2 cellular contexts compared by ENCODE assay signal in genomic region chr16:68792465-68793324, GRCh38.
TF ChIP-seq lines count a peak whose summit lies in the region.

No MANE protein-coding gene starts in this region.

TF ChIP-seq in K562, 482 proteins besides CTCF, POLR2A, EP300 and RAD21 (continued from another document and continues in another):
- TF ChIP-seq, protein P1, sequence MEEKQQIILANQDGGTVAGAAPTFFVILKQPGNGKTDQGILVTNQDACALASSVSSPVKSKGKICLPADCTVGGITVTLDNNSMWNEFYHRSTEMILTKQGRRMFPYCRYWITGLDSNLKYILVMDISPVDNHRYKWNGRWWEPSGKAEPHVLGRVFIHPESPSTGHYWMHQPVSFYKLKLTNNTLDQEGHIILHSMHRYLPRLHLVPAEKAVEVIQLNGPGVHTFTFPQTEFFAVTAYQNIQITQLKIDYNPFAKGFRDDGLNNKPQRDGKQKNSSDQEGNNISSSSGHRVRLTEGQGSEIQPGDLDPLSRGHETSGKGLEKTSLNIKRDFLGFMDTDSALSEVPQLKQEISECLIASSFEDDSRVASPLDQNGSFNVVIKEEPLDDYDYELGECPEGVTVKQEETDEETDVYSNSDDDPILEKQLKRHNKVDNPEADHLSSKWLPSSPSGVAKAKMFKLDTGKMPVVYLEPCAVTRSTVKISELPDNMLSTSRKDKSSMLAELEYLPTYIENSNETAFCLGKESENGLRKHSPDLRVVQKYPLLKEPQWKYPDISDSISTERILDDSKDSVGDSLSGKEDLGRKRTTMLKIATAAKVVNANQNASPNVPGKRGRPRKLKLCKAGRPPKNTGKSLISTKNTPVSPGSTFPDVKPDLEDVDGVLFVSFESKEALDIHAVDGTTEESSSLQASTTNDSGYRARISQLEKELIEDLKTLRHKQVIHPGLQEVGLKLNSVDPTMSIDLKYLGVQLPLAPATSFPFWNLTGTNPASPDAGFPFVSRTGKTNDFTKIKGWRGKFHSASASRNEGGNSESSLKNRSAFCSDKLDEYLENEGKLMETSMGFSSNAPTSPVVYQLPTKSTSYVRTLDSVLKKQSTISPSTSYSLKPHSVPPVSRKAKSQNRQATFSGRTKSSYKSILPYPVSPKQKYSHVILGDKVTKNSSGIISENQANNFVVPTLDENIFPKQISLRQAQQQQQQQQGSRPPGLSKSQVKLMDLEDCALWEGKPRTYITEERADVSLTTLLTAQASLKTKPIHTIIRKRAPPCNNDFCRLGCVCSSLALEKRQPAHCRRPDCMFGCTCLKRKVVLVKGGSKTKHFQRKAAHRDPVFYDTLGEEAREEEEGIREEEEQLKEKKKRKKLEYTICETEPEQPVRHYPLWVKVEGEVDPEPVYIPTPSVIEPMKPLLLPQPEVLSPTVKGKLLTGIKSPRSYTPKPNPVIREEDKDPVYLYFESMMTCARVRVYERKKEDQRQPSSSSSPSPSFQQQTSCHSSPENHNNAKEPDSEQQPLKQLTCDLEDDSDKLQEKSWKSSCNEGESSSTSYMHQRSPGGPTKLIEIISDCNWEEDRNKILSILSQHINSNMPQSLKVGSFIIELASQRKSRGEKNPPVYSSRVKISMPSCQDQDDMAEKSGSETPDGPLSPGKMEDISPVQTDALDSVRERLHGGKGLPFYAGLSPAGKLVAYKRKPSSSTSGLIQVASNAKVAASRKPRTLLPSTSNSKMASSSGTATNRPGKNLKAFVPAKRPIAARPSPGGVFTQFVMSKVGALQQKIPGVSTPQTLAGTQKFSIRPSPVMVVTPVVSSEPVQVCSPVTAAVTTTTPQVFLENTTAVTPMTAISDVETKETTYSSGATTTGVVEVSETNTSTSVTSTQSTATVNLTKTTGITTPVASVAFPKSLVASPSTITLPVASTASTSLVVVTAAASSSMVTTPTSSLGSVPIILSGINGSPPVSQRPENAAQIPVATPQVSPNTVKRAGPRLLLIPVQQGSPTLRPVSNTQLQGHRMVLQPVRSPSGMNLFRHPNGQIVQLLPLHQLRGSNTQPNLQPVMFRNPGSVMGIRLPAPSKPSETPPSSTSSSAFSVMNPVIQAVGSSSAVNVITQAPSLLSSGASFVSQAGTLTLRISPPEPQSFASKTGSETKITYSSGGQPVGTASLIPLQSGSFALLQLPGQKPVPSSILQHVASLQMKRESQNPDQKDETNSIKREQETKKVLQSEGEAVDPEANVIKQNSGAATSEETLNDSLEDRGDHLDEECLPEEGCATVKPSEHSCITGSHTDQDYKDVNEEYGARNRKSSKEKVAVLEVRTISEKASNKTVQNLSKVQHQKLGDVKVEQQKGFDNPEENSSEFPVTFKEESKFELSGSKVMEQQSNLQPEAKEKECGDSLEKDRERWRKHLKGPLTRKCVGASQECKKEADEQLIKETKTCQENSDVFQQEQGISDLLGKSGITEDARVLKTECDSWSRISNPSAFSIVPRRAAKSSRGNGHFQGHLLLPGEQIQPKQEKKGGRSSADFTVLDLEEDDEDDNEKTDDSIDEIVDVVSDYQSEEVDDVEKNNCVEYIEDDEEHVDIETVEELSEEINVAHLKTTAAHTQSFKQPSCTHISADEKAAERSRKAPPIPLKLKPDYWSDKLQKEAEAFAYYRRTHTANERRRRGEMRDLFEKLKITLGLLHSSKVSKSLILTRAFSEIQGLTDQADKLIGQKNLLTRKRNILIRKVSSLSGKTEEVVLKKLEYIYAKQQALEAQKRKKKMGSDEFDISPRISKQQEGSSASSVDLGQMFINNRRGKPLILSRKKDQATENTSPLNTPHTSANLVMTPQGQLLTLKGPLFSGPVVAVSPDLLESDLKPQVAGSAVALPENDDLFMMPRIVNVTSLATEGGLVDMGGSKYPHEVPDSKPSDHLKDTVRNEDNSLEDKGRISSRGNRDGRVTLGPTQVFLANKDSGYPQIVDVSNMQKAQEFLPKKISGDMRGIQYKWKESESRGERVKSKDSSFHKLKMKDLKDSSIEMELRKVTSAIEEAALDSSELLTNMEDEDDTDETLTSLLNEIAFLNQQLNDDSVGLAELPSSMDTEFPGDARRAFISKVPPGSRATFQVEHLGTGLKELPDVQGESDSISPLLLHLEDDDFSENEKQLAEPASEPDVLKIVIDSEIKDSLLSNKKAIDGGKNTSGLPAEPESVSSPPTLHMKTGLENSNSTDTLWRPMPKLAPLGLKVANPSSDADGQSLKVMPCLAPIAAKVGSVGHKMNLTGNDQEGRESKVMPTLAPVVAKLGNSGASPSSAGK (IDR thresholded peaks at IDR 0.05), result no peak; the same call in 1 of the 2 replicates
- TF ChIP-seq ZNF263 (CRISPR knock-in tag; IDR thresholded peaks at IDR 0.05; ENCODE audit: borderline replicate concordance), result no peak
- 0 out of 2 replicates have a peak, but pooled peaks have one; percentile 10 for TF ChIP-seq ATF7 (IDR thresholded peaks at IDR 0.05)
- TF ChIP-seq MAZ (CRISPR knock-in tag; conservative IDR thresholded peaks at IDR 0.05 in 1 of 2, IDR thresholded peaks at IDR 0.05 in 1 of 2), result no peak
- TF ChIP-seq ZNF23 (CRISPR knock-in tag; IDR thresholded peaks at IDR 0.05), result no peak
- TF ChIP-seq HNRNPUL1 (IDR thresholded peaks at IDR 0.05; ENCODE audit: low read length), result no peak
- no peak for TF ChIP-seq ZNF408 (CRISPR knock-in tag; IDR thresholded peaks at IDR 0.05; ENCODE audit: low read depth)
- TF ChIP-seq, protein P2, sequence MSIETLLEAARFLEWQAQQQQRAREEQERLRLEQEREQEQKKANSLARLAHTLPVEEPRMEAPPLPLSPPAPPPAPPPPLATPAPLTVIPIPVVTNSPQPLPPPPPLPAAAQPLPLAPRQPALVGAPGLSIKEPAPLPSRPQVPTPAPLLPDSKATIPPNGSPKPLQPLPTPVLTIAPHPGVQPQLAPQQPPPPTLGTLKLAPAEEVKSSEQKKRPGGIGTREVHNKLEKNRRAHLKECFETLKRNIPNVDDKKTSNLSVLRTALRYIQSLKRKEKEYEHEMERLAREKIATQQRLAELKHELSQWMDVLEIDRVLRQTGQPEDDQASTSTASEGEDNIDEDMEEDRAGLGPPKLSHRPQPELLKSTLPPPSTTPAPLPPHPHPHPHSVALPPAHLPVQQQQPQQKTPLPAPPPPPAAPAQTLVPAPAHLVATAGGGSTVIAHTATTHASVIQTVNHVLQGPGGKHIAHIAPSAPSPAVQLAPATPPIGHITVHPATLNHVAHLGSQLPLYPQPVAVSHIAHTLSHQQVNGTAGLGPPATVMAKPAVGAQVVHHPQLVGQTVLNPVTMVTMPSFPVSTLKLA (conservative IDR thresholded peaks at IDR 0.05), result 0 out of 4 replicates have a peak, but pooled peaks of 1 of the 2 experiments have one; percentile 16
- TF ChIP-seq, protein P3, sequence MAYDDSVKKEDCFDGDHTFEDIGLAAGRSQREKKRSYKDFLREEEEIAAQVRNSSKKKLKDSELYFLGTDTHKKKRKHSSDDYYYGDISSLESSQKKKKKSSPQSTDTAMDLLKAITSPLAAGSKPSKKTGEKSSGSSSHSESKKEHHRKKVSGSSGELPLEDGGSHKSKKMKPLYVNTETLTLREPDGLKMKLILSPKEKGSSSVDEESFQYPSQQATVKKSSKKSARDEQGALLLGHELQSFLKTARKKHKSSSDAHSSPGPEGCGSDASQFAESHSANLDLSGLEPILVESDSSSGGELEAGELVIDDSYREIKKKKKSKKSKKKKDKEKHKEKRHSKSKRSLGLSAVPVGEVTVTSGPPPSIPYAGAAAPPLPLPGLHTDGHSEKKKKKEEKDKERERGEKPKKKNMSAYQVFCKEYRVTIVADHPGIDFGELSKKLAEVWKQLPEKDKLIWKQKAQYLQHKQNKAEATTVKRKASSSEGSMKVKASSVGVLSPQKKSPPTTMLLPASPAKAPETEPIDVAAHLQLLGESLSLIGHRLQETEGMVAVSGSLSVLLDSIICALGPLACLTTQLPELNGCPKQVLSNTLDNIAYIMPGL (CRISPR knock-in tag; IDR thresholded peaks at IDR 0.05), result no peak

TF ChIP-seq in HepG2, 621 proteins besides CTCF, POLR2A, EP300 and RAD21 (continued from another document and continues in another):
- TF ChIP-seq ZNF382 (CRISPR knock-in tag; IDR thresholded peaks at IDR 0.05; ENCODE audit: borderline replicate concordance) (no peak), ZNF350 (CRISPR knock-in tag; IDR thresholded peaks at IDR 0.05; ENCODE audit: borderline replicate concordance, low read depth) (peak; percentile 79; the same call in 1 of the 2 replicates), RFX5 (IDR thresholded peaks at IDR 0.05; ENCODE audit: low read depth, low read length) (peak; percentile 27; the same call in 1 of the 2 replicates), ATF7 (IDR thresholded peaks at IDR 0.05) (no peak), ATF7 (CRISPR knock-in tag; IDR thresholded peaks at IDR 0.05) (peak; percentile 43; the same call in 1 of the 2 replicates), FLYWCH1 (CRISPR knock-in tag; IDR thresholded peaks at IDR 0.05) (no peak), ADNP (CRISPR knock-in tag; IDR thresholded peaks at IDR 0.05) (peak; percentile 50; the same call in 1 of the 2 replicates), ZC3H4 (CRISPR knock-in tag; IDR thresholded peaks at IDR 0.05; ENCODE audit: borderline replicate concordance) (0 out of 2 replicates have a peak, but pooled peaks have one; percentile 59), ZBTB1 (CRISPR knock-in tag; IDR thresholded peaks at IDR 0.05; ENCODE audit: borderline replicate concordance) (no peak), ELF3 (CRISPR knock-in tag; IDR thresholded peaks at IDR 0.05) (peak; percentile 90), TBX2 (CRISPR knock-in tag; IDR thresholded peaks at IDR 0.05; ENCODE audit: borderline replicate concordance) (peak; percentile 96), ZNF121 (CRISPR knock-in tag; IDR thresholded peaks at IDR 0.05) (no peak), ZNF564 (CRISPR knock-in tag; IDR thresholded peaks at IDR 0.05) (peak; percentile 81; the same call in 1 of the 2 replicates), ESRRA (CRISPR knock-in tag; IDR thresholded peaks at IDR 0.05; ENCODE audit: low read depth) (peak; percentile 63), NFE2L2 (IDR thresholded peaks at IDR 0.05; ENCODE audit: low read length) (no peak; the same call in 1 of the 2 replicates), ZBTB7A (CRISPR knock-in tag; IDR thresholded peaks at IDR 0.05) (peak; percentile 60)
- TF ChIP-seq, protein P4, sequence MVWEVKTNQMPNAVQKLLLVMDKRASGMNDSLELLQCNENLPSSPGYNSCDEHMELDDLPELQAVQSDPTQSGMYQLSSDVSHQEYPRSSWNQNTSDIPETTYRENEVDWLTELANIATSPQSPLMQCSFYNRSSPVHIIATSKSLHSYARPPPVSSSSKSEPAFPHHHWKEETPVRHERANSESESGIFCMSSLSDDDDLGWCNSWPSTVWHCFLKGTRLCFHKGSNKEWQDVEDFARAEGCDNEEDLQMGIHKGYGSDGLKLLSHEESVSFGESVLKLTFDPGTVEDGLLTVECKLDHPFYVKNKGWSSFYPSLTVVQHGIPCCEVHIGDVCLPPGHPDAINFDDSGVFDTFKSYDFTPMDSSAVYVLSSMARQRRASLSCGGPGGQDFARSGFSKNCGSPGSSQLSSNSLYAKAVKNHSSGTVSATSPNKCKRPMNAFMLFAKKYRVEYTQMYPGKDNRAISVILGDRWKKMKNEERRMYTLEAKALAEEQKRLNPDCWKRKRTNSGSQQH (CRISPR knock-in tag; IDR thresholded peaks at IDR 0.05; ENCODE audit: low read depth), result 0 out of 2 replicates have a peak, but pooled peaks have one; percentile 22
- TF ChIP-seq, protein P5, sequence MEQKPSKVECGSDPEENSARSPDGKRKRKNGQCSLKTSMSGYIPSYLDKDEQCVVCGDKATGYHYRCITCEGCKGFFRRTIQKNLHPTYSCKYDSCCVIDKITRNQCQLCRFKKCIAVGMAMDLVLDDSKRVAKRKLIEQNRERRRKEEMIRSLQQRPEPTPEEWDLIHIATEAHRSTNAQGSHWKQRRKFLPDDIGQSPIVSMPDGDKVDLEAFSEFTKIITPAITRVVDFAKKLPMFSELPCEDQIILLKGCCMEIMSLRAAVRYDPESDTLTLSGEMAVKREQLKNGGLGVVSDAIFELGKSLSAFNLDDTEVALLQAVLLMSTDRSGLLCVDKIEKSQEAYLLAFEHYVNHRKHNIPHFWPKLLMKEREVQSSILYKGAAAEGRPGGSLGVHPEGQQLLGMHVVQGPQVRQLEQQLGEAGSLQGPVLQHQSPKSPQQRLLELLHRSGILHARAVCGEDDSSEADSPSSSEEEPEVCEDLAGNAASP (CRISPR knock-in tag; IDR thresholded peaks at IDR 0.05; ENCODE audit: borderline replicate concordance), result peak; percentile 72
- TF ChIP-seq, protein P6, sequence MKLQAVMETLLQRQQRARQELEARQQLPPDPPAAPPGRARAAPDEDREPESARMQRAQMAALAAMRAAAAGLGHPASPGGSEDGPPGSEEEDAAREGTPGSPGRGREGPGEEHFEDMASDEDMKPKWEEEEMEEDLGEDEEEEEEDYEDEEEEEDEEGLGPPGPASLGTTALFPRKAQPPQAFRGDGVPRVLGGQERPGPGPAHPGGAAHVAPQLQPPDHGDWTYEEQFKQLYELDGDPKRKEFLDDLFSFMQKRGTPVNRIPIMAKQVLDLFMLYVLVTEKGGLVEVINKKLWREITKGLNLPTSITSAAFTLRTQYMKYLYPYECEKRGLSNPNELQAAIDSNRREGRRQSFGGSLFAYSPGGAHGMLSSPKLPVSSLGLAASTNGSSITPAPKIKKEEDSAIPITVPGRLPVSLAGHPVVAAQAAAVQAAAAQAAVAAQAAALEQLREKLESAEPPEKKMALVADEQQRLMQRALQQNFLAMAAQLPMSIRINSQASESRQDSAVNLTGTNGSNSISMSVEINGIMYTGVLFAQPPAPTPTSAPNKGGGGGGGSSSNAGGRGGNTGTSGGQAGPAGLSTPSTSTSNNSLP (IDR thresholded peaks at IDR 0.05; ENCODE audit: low read depth, low read length), result peak; percentile 79
- TF ChIP-seq, protein P7, sequence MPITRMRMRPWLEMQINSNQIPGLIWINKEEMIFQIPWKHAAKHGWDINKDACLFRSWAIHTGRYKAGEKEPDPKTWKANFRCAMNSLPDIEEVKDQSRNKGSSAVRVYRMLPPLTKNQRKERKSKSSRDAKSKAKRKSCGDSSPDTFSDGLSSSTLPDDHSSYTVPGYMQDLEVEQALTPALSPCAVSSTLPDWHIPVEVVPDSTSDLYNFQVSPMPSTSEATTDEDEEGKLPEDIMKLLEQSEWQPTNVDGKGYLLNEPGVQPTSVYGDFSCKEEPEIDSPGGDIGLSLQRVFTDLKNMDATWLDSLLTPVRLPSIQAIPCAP (CRISPR knock-in tag; IDR thresholded peaks at IDR 0.05; ENCODE audit: low read depth), result no peak
- TF ChIP-seq, protein P8, sequence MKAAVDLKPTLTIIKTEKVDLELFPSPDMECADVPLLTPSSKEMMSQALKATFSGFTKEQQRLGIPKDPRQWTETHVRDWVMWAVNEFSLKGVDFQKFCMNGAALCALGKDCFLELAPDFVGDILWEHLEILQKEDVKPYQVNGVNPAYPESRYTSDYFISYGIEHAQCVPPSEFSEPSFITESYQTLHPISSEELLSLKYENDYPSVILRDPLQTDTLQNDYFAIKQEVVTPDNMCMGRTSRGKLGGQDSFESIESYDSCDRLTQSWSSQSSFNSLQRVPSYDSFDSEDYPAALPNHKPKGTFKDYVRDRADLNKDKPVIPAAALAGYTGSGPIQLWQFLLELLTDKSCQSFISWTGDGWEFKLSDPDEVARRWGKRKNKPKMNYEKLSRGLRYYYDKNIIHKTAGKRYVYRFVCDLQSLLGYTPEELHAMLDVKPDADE (CRISPR knock-in tag; IDR thresholded peaks at IDR 0.05), result no peak
